8 cellular contexts compared by ENCODE assay signal in the genomic region with DNA sequence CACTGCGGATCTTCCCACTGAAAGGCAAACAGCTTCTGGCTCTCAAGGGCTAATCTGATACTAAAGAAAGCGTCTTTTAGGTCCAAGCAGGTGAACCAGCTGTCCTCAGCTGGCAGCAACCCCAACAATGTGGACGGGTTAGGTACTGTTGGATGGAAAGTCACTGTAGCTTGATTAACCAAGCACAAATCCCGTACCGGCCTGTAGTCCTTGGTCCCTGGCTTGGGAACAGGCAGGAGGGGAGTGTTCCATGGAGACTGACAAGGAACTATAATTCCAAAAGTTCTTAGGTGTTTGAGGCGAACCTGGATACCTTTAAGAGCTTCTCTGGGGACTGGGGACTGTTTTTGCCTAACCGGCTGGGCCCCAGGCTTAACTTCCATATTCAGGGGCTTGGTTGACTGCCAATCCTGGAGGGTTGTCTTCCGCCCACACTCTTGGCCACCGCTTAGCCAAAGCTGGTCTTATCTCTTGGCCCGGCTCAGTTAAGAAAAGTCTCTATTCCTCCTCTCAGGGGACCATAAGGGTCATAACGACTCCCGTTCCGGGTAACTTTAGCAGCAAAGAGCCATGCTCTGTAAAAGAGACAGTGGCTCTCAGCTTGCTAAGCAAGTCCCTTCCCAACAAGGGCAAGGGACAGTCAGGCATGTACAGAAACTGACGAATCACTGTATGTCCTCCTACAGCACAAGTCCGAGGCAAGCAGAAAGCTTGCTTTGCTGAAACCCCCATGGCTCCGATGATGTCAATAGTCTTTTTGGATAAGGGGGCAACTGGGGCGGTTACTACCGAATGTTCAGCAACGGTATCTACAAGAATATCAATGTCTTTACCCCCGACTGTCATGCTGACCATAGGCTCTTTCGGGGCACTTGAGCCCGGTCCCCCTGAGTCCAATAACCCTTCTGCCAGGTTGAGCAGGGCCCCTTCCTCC. TPM values are rescaled to one million over a fixed set of nuclear protein-coding genes. Genes with fewer than 3 reads are reported as not detected.
DNase-seq lines count a peak whose midpoint lies in the region; ATAC-seq and TF ChIP-seq lines count a peak whose summit lies in the region.
"Not testable (repeated sequence)": the region's sequence is repeated elsewhere in the genome, so short reads cannot be mapped to it uniquely, and the experiment has no call there.

No MANE protein-coding gene starts in this region.

- not testable (repeated sequence) for H3K27ac Mint-ChIP-seq in CD8-positive, alpha-beta memory T cell

- not testable (repeated sequence) for H4K20me1 ChIP-seq in HCT116 (ENCODE audit: insufficient read depth)

- peak overlapping the region; percentile 51 for H3K27ac ChIP-seq in CD8-positive, alpha-beta memory T cell (ENCODE audit: low read depth, low read length)
- not testable (repeated sequence) for H3K27ac ChIP-seq in HCT116 (ENCODE audit: low read depth, low read length); adrenal gland
- H3K27ac ChIP-seq in ovary (peak overlapping the region in 1 of 2 donors; percentile 69), thyroid gland (peak overlapping the region; percentile 75 to 87 (median 85))

- CTCF ChIA-PET in CD8-positive, alpha-beta memory T cell (lab: Charles Lee); HCT116 (lab: Charles Lee): not testable (repeated sequence)

- H3K9me3 Mint-ChIP-seq in CD8-positive, alpha-beta memory T cell, result peaks cover 0 to 20% (median 10%) of the 10 kb centered on the region in 5 donors

- H3K36me3 Mint-ChIP-seq in CD8-positive, alpha-beta memory T cell, result not testable (repeated sequence)

- H3K9me3 ChIP-seq in CD8-positive, alpha-beta memory T cell (ENCODE audit: low read length); HCT116 (ENCODE audit: control insufficient read depth in 1 of 2, insufficient read depth in 1 of 2, low read depth in 1 of 2, low read length in 2 of 2); adrenal gland (replicated peaks in 1 of 3); ovary; thyroid gland: not testable (repeated sequence)

- not testable (repeated sequence) for H2AFZ ChIP-seq in HCT116 (ENCODE audit: low read depth, low read length, poor library complexity, severe bottlenecking)

- not testable (repeated sequence) for TF ChIP-seq CTCF in HCT116 (IDR thresholded peaks at IDR 0.05 in 2 of 3, conservative IDR thresholded peaks at IDR 0.05 in 1 of 3; ENCODE audit: borderline replicate concordance in 1 of 3, insufficient read depth in 1 of 3, low read depth in 2 of 3, low read length in 2 of 3); adrenal gland (IDR thresholded peaks at IDR 0.05); fibroblast of the aortic adventitia (IDR thresholded peaks at IDR 0.05; ENCODE audit: insufficient read depth, low read length); ovary (IDR thresholded peaks at IDR 0.05)
- TF ChIP-seq CTCF in thyroid gland (IDR thresholded peaks at IDR 0.05), result peak in 1 of 6 experiments; percentile 30

- H3K4me3 Mint-ChIP-seq in CD8-positive, alpha-beta memory T cell, result not testable (repeated sequence)

- BruUV-seq in HCT116 (replicated peaks; lab: Mats Ljungman, UMichigan), result not testable (repeated sequence)

- H3K9ac ChIP-seq in HCT116 (ENCODE audit: low read length), result not testable (repeated sequence)

- H3K4me1 Mint-ChIP-seq in CD8-positive, alpha-beta memory T cell, result not testable (repeated sequence)

- H3K4me1 ChIP-seq in CD8-positive, alpha-beta memory T cell (ENCODE audit: insufficient read depth, low read length); adrenal gland (replicated peaks in 1 of 2); ovary (ENCODE audit: insufficient read depth): not testable (repeated sequence)
- H3K4me1 ChIP-seq in HCT116 (ENCODE audit: control insufficient read depth in 1 of 2, insufficient read depth in 2 of 2, low read length in 2 of 2), result peaks cover 0 to 15% of the 10 kb centered on the region in 2 experiments
- peaks cover 34 to 39% of the 10 kb centered on the region in 2 donors for H3K4me1 ChIP-seq in thyroid gland

- not testable (repeated sequence) for TF ChIP-seq POLR2A in HCT116 (IDR thresholded peaks at IDR 0.05; ENCODE audit: borderline replicate concordance, extremely low read depth, insufficient read depth, insufficient read length); adrenal gland (IDR thresholded peaks at IDR 0.05); ovary (IDR thresholded peaks at IDR 0.05)
- TF ChIP-seq POLR2A in thyroid gland (IDR thresholded peaks at IDR 0.05), result peak in 1 of 2 donors; percentile 31

- POLR2A ChIA-PET in CD8-positive, alpha-beta memory T cell (lab: Charles Lee), result not testable (repeated sequence)
- POLR2A ChIA-PET in HCT116 (lab: Charles Lee), result interaction anchor here (0.8 kb wide), 1 partner anchor 341 kb away, joined by 3 read pairs; no protein-coding TSS in a partner anchor

- RAD21 ChIA-PET in HCT116 (lab: Charles Lee; ENCODE audit: low non-redundant PET in 1 of 2, low total read pairs in 2 of 2, uncharacterized antibody in 2 of 2, unreplicated experiment in 2 of 2), result not testable (repeated sequence)

- ATAC-seq in HCT116, result not testable (repeated sequence)

- 52 to 57% (median 55%) methylated on average over 19 to 22 of the region's 22 CpGs for WGBS in adrenal gland, 4 donors
- WGBS in ovary, 3 donors, result 6 to 14% (median 8%) methylated on average over 22 of the region's 22 CpGs
- WGBS in thyroid gland, 2 donors, result 12 to 21% methylated on average over 14 to 22 of the region's 22 CpGs

- not testable (repeated sequence) for H3K9me2 ChIP-seq in HCT116 (ENCODE audit: insufficient read depth)

- not testable (repeated sequence) for TF ChIP-seq RAD21 in HCT116 (IDR thresholded peaks at IDR 0.05; ENCODE audit: low read depth)

- H3K4me2 ChIP-seq in HCT116 (ENCODE audit: low read length), result not testable (repeated sequence)

- H3K27me3 Mint-ChIP-seq in CD8-positive, alpha-beta memory T cell, result peaks cover 6 to 52% of the 10 kb centered on the region in 2 donors

- not testable (repeated sequence) for H3K4me3 ChIP-seq in CD8-positive, alpha-beta memory T cell (ENCODE audit: low read length); HCT116 (replicated peaks in 1 of 2; ENCODE audit: low read depth in 1 of 2, low read length in 2 of 2); adrenal gland; fibroblast of the aortic adventitia (ENCODE audit: low read depth, low read length); ovary; thyroid gland (replicated peaks in 1 of 3)

- not testable (repeated sequence) for H3K79me2 ChIP-seq in HCT116 (ENCODE audit: insufficient read depth, low read length)

- intact Hi-C loops in HCT116 (cut with micrococcal nuclease); adrenal gland (cut with DNase I); thyroid gland (cut with DNase I): not testable (repeated sequence)
- intact Hi-C loops in ovary (cut with DNase I), result loop anchor here in 1 of 4 donors (5.0 kb wide), 1 partner anchor 36 kb away; a partner anchor contains a TSS

- H3K27me3 ChIP-seq in CD8-positive, alpha-beta memory T cell (ENCODE audit: insufficient read depth, low read length, poor library complexity, severe bottlenecking); HCT116 (ENCODE audit: insufficient read depth, low read length); adrenal gland; ovary; thyroid gland: not testable (repeated sequence)

- not testable (repeated sequence) for TF ChIP-seq EP300 in ovary (IDR thresholded peaks at IDR 0.05)

- not testable (repeated sequence) for H3K36me3 ChIP-seq in CD8-positive, alpha-beta memory T cell (ENCODE audit: insufficient read depth, low read length); HCT116 (ENCODE audit: control insufficient read depth in 1 of 2, insufficient read depth in 2 of 2, low read length in 2 of 2); adrenal gland (replicated peaks in 1 of 2); ovary; thyroid gland

- DNase-seq in CD8-positive, alpha-beta memory T cell; HCT116 (ENCODE audit: low read depth, low spot score): not testable (repeated sequence)
- DNase-seq in RPMI7951 (ENCODE audit: low read depth), result peak; percentile 19
- peak in 6 of 7 donors; percentile 22 to 64 (median 26) for DNase-seq in adrenal gland
- DNase-seq in fibroblast of the aortic adventitia (ENCODE audit: low read depth), result peak; percentile 86
- DNase-seq in left kidney (ENCODE audit: low read depth, low spot score), result peak; percentile 56
- DNase-seq in ovary, result peak; percentile 77 to 86 (median 84)
- peak; percentile 79 to 82 for DNase-seq in thyroid gland

TF ChIP-seq in HCT116, 20 proteins besides CTCF, POLR2A, EP300 and RAD21:
- 0 out of 2 replicates have a peak, but pooled peaks have one; percentile 0 for TF ChIP-seq EGR1 (IDR thresholded peaks at IDR 0.05; ENCODE audit: low read depth)

RNA-seq across cellular contexts. Expression of a gene that starts 38.2 kb away (rescaled TPM):
- under 1 TPM; 0.59 to 0.84 TPM for total RNA-seq in CD8-positive, alpha-beta memory T cell
- 0.47 TPM for polyA plus RNA-seq in CD8-positive, alpha-beta memory T cell
- total RNA-seq in HCT116 (2021; ENCODE audit: unreplicated experiment), result 32.0 TPM
- polyA plus RNA-seq in HCT116 (2012), result 23.3 and 23.7 TPM in 2 replicates
- total RNA-seq in RPMI7951 (2014; rRNA removed; shearing (Covaris generic)), result 0.24 and 0.68 TPM in 2 replicates
- total RNA-seq in adrenal gland, result 10 to 100 TPM; 12.2 to 34.8 (median 19.1) TPM
- polyA plus RNA-seq in adrenal gland, result 10 to 100 TPM in 2 of 3 donors, 1 to 10 TPM in 1; 3.3 to 20.7 (median 11.5) TPM
- total RNA-seq in fibroblast of the aortic adventitia (ENCODE audit: low replicate concordance), result 2.8 and 5.2 TPM in 2 replicates
- 10 to 100 TPM in 6 of 7 donors, 1 to 10 TPM in 1; 7.0 to 19.9 (median 14.8) TPM for total RNA-seq in ovary
- polyA plus RNA-seq in ovary, result 10 to 100 TPM in 1 of 2 donors, 1 to 10 TPM in 1; 3.4 to 10.2 TPM
- 10 to 100 TPM; 22.3 to 29.8 (median 25.7) TPM for total RNA-seq in thyroid gland

RNA-seq across cellular contexts. Expression of a gene that starts 59.1 kb away (rescaled TPM):
- 10 to 100 TPM; 66.7 to 71.0 TPM for total RNA-seq in CD8-positive, alpha-beta memory T cell
- polyA plus RNA-seq in CD8-positive, alpha-beta memory T cell, result 50.9 TPM
- total RNA-seq in HCT116 (2021; ENCODE audit: unreplicated experiment) (85.1 TPM), adrenal gland (10 to 100 TPM; 43.7 to 84.1 (median 64.7) TPM), fibroblast of the aortic adventitia (ENCODE audit: low replicate concordance) (5.5 and 21.4 TPM in 2 replicates), ovary (10 to 100 TPM; 27.2 to 53.2 (median 30.4) TPM), thyroid gland (10 to 100 TPM; 26.5 to 47.5 (median 33.1) TPM)
- polyA plus RNA-seq in HCT116 (2012), result 135 and 169 TPM in 2 replicates
- 18.1 and 25.2 TPM in 2 replicates for total RNA-seq in RPMI7951 (2014; rRNA removed; shearing (Covaris generic))
- polyA plus RNA-seq in adrenal gland (10 to 100 TPM; 31.8 to 62.0 (median 52.0) TPM), ovary (10 to 100 TPM in 1 of 2 donors, 1 to 10 TPM in 1; 9.7 to 45.4 TPM)
